19 cellular contexts compared by ENCODE assay signal in genomic region chr12:108678070-108678730, GRCh38. TPM values are rescaled to one million over a fixed set of nuclear protein-coding genes. Genes with fewer than 3 reads are reported as not detected.
DNase-seq lines count a peak whose midpoint lies in the region; ATAC-seq and TF ChIP-seq lines count a peak whose summit lies in the region.
"Had no signal": no experiment of that assay in that cellular context is flagged by ENCODE, and none has a peak within 500 bp of the region (broad histone marks: within the 10 kb centered on the region; RNA-seq: fewer than 3 reads in every experiment).

No MANE protein-coding gene starts in this region.

- H3F3A ChIP-seq in GM23338 (replicated peaks; ENCODE audit: low read depth), result no peaks in the 10 kb centered on the region
- peaks cover 31% of the 10 kb centered on the region for H3F3A ChIP-seq in MM.1S (ENCODE audit: insufficient read depth, low read length)
- no peaks in the 10 kb centered on the region for H3F3A ChIP-seq in PC-3 (ENCODE audit: low read length, unreplicated experiment)

- H3K27ac Mint-ChIP-seq in GM23338, result peak overlapping the region; percentile 39; the same call in 1 of the 2 replicates
- H3K27ac Mint-ChIP-seq in activated CD4-positive, alpha-beta T cell treated with anti-CD3 and anti-CD28 coated beads, Interleukin-2, amount 10 ng/mL, durations not matched to agents 7 days and 5 days, result no peak overlapping the region
- H3K27ac Mint-ChIP-seq: stimulated activated memory B cell treated with anti-CD40 and anti-IgM and Interleukin-4, amounts not matched to agents 10 μg/mL and 1 μg/mL and 100 μg/mL, for 72 hours; T-cell had no signal

- DNase-seq in GM23338 (ENCODE audit: low spot score), result no peak
- no peak for DNase-seq in MM.1S
- DNase-seq in esophagus muscularis mucosa (ENCODE audit: extremely low spot score), result peak; percentile 42
- DNase-seq in PC-3, result no peak
- DNase-seq in activated CD4-positive, alpha-beta T cell treated with anti-CD3 and anti-CD28 coated beads, Interleukin-2, amount 10 ng/mL, durations not matched to agents 7 days and 5 days, result no peak
- DNase-seq in HuH-7.5 (ENCODE audit: low spot score), result no peak
- DNase-seq: activated CD4-positive, alpha-beta T cell treated with anti-CD3 and anti-CD28 coated beads, Interleukin-2, amount 50 U/mL, for 1 hour; activated gamma-delta T cell treated with Interleukin-2 at 50 U/mL for 16 hours; BE2C; HCEC 1CT; NCI-H1417 treated with DMSO at 0.1 percent for 48 hours; NCI-H2171; SIG-M5; T-cell had no signal

- no peak for TF ChIP-seq EP300 in esophagus muscularis mucosa (IDR thresholded peaks at IDR 0.05)

- no peak overlapping the region for H3K4me3 Mint-ChIP-seq in GM23338
- H3K4me3 Mint-ChIP-seq in activated CD4-positive, alpha-beta T cell treated with anti-CD3 and anti-CD28 coated beads, Interleukin-2, amount 10 ng/mL, durations not matched to agents 7 days and 5 days, result no peak overlapping the region
- H3K4me3 Mint-ChIP-seq: stimulated activated memory B cell treated with anti-CD40 and anti-IgM and Interleukin-4, amounts not matched to agents 10 μg/mL and 1 μg/mL and 100 μg/mL, for 72 hours; T-cell had no signal

- H3K27ac ChIP-seq in GM23338 (ENCODE audit: low read depth) (no peak overlapping the region; the same call in 1 of the 2 replicates), MM.1S (ENCODE audit: low read length) (peak overlapping the region; percentile 94; the same call in 1 of the 2 replicates), esophagus muscularis mucosa (replicated peaks in 1 of 4) (peak overlapping the region; percentile 69 to 95 (median 94)), skeletal muscle tissue (ENCODE audit: low read depth, low read length) (peak overlapping the region; percentile 21), PC-3 (ENCODE audit: low read length) (no peak overlapping the region)
- H3K27ac ChIP-seq: thyroid gland had no signal

- no peak for TF ChIP-seq POLR2A in esophagus muscularis mucosa (IDR thresholded peaks at IDR 0.05; ENCODE audit: low read depth)

- H3K27me3 Mint-ChIP-seq in GM23338 (ENCODE audit: insufficient read depth, low read depth, poor library complexity), result no peaks in the 10 kb centered on the region
- H3K27me3 Mint-ChIP-seq in activated CD4-positive, alpha-beta T cell treated with anti-CD3 and anti-CD28 coated beads, Interleukin-2, amount 10 ng/mL, durations not matched to agents 7 days and 5 days, result no peaks in the 10 kb centered on the region
- H3K27me3 Mint-ChIP-seq: stimulated activated memory B cell treated with anti-CD40 and anti-IgM and Interleukin-4, amounts not matched to agents 10 μg/mL and 1 μg/mL and 100 μg/mL, for 72 hours; T-cell had no signal

- POLR2A ChIA-PET in PC-3 (lab: Charles Lee; ENCODE audit: unreplicated experiment), result no interaction called here
- POLR2A ChIA-PET in activated CD4-positive, alpha-beta T cell treated with anti-CD3 and anti-CD28 coated beads, Interleukin-2, amount 10 ng/mL, durations not matched to agents 7 days and 5 days (lab: Charles Lee), result no interaction called here

- TF ChIP-seq CTCF in GM23338 (conservative IDR thresholded peaks at IDR 0.05; ENCODE audit: low read depth in 2 of 2) (no peak), MM.1S (IDR thresholded peaks at IDR 0.05; ENCODE audit: low read length) (no peak), esophagus muscularis mucosa (IDR thresholded peaks at IDR 0.05) (no peak), PC-3 (conservative IDR thresholded peaks at IDR 0.05; ENCODE audit: low read depth, low read length) (no peak)

- H3K9me2 ChIP-seq in GM23338 (ENCODE audit: insufficient read depth) (no peaks in the 10 kb centered on the region), MM.1S (replicated peaks; ENCODE audit: insufficient read depth, low read length) (no peaks in the 10 kb centered on the region), PC-3 (replicated peaks; ENCODE audit: low read length) (no peaks in the 10 kb centered on the region)

- H3K9ac ChIP-seq in MM.1S (ENCODE audit: low read length), result no peak overlapping the region
- H3K9ac ChIP-seq in skeletal muscle tissue (ENCODE audit: low read depth in 1 of 3, low read length in 3 of 3), result no peak overlapping the region
- no peak overlapping the region for H3K9ac ChIP-seq in PC-3 (ENCODE audit: low read length)

- H4K20me1 ChIP-seq in GM23338 (replicated peaks; ENCODE audit: insufficient read depth), result no peaks in the 10 kb centered on the region
- H4K20me1 ChIP-seq in MM.1S (ENCODE audit: insufficient read depth, low read length), result no peaks in the 10 kb centered on the region
- H4K20me1 ChIP-seq in PC-3 (ENCODE audit: low read length), result peaks cover 11% of the 10 kb centered on the region

- H3K4me1 ChIP-seq in GM23338 (ENCODE audit: insufficient read depth) (0 out of 2 replicates have a peak, but pooled peaks cover 6% of the 10 kb centered on the region), MM.1S (ENCODE audit: low read length) (peaks cover 40% of the 10 kb centered on the region), esophagus muscularis mucosa (peaks cover 22 to 85% (median 75%) of the 10 kb centered on the region in 4 donors), skeletal muscle tissue (ENCODE audit: control insufficient read depth in 3 of 3, insufficient read depth in 3 of 3, low read length in 3 of 3) (peaks cover 5 to 15% (median 6%) of the 10 kb centered on the region in 3 donors), PC-3 (ENCODE audit: insufficient read depth, low read length) (no peaks in the 10 kb centered on the region)
- H3K4me1 ChIP-seq: thyroid gland had no signal

- H3K4me2 ChIP-seq in GM23338 (no peak overlapping the region), MM.1S (ENCODE audit: low read depth, low read length) (peak overlapping the region; percentile 15; the same call in 1 of the 2 replicates), PC-3 (ENCODE audit: low read length) (no peak overlapping the region)

- H3K4me1 Mint-ChIP-seq in GM23338, result peaks cover 2% of the 10 kb centered on the region; the same call in 2 of the 3 replicates
- peaks cover 19% of the 10 kb centered on the region for H3K4me1 Mint-ChIP-seq in activated CD4-positive, alpha-beta T cell treated with anti-CD3 and anti-CD28 coated beads, Interleukin-2, amount 10 ng/mL, durations not matched to agents 7 days and 5 days

- H2AFZ ChIP-seq in GM23338, result no peak overlapping the region
- H2AFZ ChIP-seq in MM.1S (ENCODE audit: low read length), result no peak overlapping the region
- H2AFZ ChIP-seq in PC-3 (ENCODE audit: low read length), result no peak overlapping the region

- no peak overlapping the region for H3K4me3 ChIP-seq in GM23338
- no peak overlapping the region for H3K4me3 ChIP-seq in MM.1S (ENCODE audit: low read length)
- H3K4me3 ChIP-seq in esophagus muscularis mucosa, result no peak overlapping the region
- H3K4me3 ChIP-seq in skeletal muscle tissue (ENCODE audit: low read length in 3 of 3), result no peak overlapping the region
- H3K4me3 ChIP-seq in PC-3 (ENCODE audit: low read length), result no peak overlapping the region
- H3K4me3 ChIP-seq: lung, thyroid gland had no signal

- H3K36me3 Mint-ChIP-seq in GM23338 (ENCODE audit: low read depth), result no peaks in the 10 kb centered on the region
- H3K36me3 Mint-ChIP-seq in activated CD4-positive, alpha-beta T cell treated with anti-CD3 and anti-CD28 coated beads, Interleukin-2, amount 10 ng/mL, durations not matched to agents 7 days and 5 days (ENCODE audit: low read depth), result peaks cover 14% of the 10 kb centered on the region

- BruUV-seq in PC-3 (replicated peaks; lab: Mats Ljungman, UMichigan), result no TSS peak

- no peaks in the 10 kb centered on the region for H3K27me3 ChIP-seq in GM23338 (ENCODE audit: insufficient read depth)
- H3K27me3 ChIP-seq in MM.1S (replicated peaks; ENCODE audit: insufficient read depth, low read length), result no peaks in the 10 kb centered on the region
- H3K27me3 ChIP-seq in esophagus muscularis mucosa, result no peaks in the 10 kb centered on the region
- H3K27me3 ChIP-seq in skeletal muscle tissue (ENCODE audit: control insufficient read depth in 3 of 3, insufficient read depth in 3 of 3, low read length in 3 of 3), result no peaks in the 10 kb centered on the region
- no peaks in the 10 kb centered on the region for H3K27me3 ChIP-seq in PC-3 (ENCODE audit: low read length)
- H3K27me3 ChIP-seq: BE2C, thyroid gland had no signal

- CTCF ChIA-PET in PC-3 (lab: Charles Lee), result no interaction called here
- CTCF ChIA-PET in activated CD4-positive, alpha-beta T cell treated with anti-CD3 and anti-CD28 coated beads, Interleukin-2, amount 10 ng/mL, durations not matched to agents 7 days and 5 days (lab: Charles Lee), result interaction anchor here (1.2 kb wide), 1 partner anchor 44 kb away, joined by 4 read pairs; the partner anchor contains the start of gene SELPLG

- H3K36me3 ChIP-seq in GM23338 (ENCODE audit: insufficient read depth), result no peaks in the 10 kb centered on the region
- peaks cover 10% of the 10 kb centered on the region; the same call in 1 of the 2 replicates for H3K36me3 ChIP-seq in MM.1S (replicated peaks; ENCODE audit: insufficient read depth, low read length)
- peaks cover 0 to 35% (median 16%) of the 10 kb centered on the region in 4 donors for H3K36me3 ChIP-seq in esophagus muscularis mucosa
- H3K36me3 ChIP-seq in skeletal muscle tissue (ENCODE audit: control insufficient read depth in 3 of 3, insufficient read depth in 3 of 3, low read length in 3 of 3), result peaks cover 2 to 8% (median 8%) of the 10 kb centered on the region in 3 donors
- H3K36me3 ChIP-seq in PC-3 (ENCODE audit: low read depth, low read length), result peaks cover 31% of the 10 kb centered on the region

- 75% methylated on average over 9 of the region's 9 CpGs for WGBS in esophagus muscularis mucosa

- no peak for ATAC-seq in GM23338
- no peak for ATAC-seq in PC-3
- ATAC-seq: HepG2; stimulated activated memory B cell treated with anti-CD40 and anti-IgM and Interleukin-4, amounts not matched to agents 10 μg/mL and 1 μg/mL and 100 μg/mL, for 72 hours; T-cell had no signal

- H3K9me3 ChIP-seq in MM.1S (replicated peaks; ENCODE audit: insufficient read depth, low read length) (no peaks in the 10 kb centered on the region), esophagus muscularis mucosa (no peaks in the 10 kb centered on the region), skeletal muscle tissue (ENCODE audit: control insufficient read depth in 3 of 3, low read length in 3 of 3) (no peaks in the 10 kb centered on the region), PC-3 (ENCODE audit: low read length) (no peaks in the 10 kb centered on the region)
- H3K9me3 ChIP-seq: BE2C, thyroid gland had no signal

- H3K9me3 Mint-ChIP-seq in GM23338, result no peaks in the 10 kb centered on the region
- H3K9me3 Mint-ChIP-seq in activated CD4-positive, alpha-beta T cell treated with anti-CD3 and anti-CD28 coated beads, Interleukin-2, amount 10 ng/mL, durations not matched to agents 7 days and 5 days, result no peaks in the 10 kb centered on the region
- H3K9me3 Mint-ChIP-seq: stimulated activated memory B cell treated with anti-CD40 and anti-IgM and Interleukin-4, amounts not matched to agents 10 μg/mL and 1 μg/mL and 100 μg/mL, for 72 hours; T-cell had no signal

- H3K79me2 ChIP-seq in GM23338 (replicated peaks; ENCODE audit: insufficient read depth), result peaks cover 46% of the 10 kb centered on the region
- peaks cover 84% of the 10 kb centered on the region for H3K79me2 ChIP-seq in MM.1S (ENCODE audit: low read length)
- peaks cover 76% of the 10 kb centered on the region for H3K79me2 ChIP-seq in PC-3 (ENCODE audit: low read length)

- intact Hi-C loops in esophagus muscularis mucosa (cut with DNase I), result no loop called here
- intact Hi-C loops in PC-3 (cut with micrococcal nuclease), result no loop called here

RNA-seq across cellular contexts. Expression of gene SELPLG, which starts 44.5 kb away (rescaled TPM):
- 0.56 TPM in 1 of 2 replicates, not detected in the other for total RNA-seq in GM23338 (2014; rRNA removed; shearing (Covaris generic))
- 0.16 TPM in 1 of 2 replicates, not detected in the other for polyA plus RNA-seq in GM23338 (2016; fragmentation: Nextera tagmentation; extraction: Ambion mirVana)
- total RNA-seq in esophagus muscularis mucosa (10 to 100 TPM in 2 of 4 donors, 1 to 10 TPM in 2; 7.2 to 15.7 (median 10.0) TPM), skeletal muscle tissue (3.7 TPM), PC-3 (2014; rRNA removed) (0.63 and 0.73 TPM in 2 replicates)
- 100 to 1,000 TPM; 207 to 214 TPM for total RNA-seq in activated CD4-positive, alpha-beta T cell treated with anti-CD3 and anti-CD28 coated beads, Interleukin-2, amount 10 ng/mL, durations not matched to agents 7 days and 5 days
- total RNA-seq: HepG2 had no signal

RNA-seq across cellular contexts. Expression of gene CORO1C, which starts 53.1 kb away (rescaled TPM):
- 78.2 and 89.5 TPM in 2 replicates for total RNA-seq in GM23338 (2014; rRNA removed; shearing (Covaris generic))
- polyA plus RNA-seq in GM23338 (2016; fragmentation: Nextera tagmentation; extraction: Ambion mirVana), result 53.3 and 59.2 TPM in 2 replicates
- 100 to 1,000 TPM; 221 to 441 (median 315) TPM for total RNA-seq in esophagus muscularis mucosa
- 154 TPM for total RNA-seq in skeletal muscle tissue
- total RNA-seq in PC-3 (2014; rRNA removed), result 159 and 179 TPM in 2 replicates
- 10 to 100 TPM; 38.5 to 41.3 TPM for total RNA-seq in activated CD4-positive, alpha-beta T cell treated with anti-CD3 and anti-CD28 coated beads, Interleukin-2, amount 10 ng/mL, durations not matched to agents 7 days and 5 days

Comparison
In these comparisons a context has a peak if more than half of its experiments do, and no peak if none do; other contexts are left out.
1. H3K27ac ChIP-seq: peak in MM.1S (single experiment), esophagus muscularis mucosa (4 of 4) and skeletal muscle tissue (single experiment); none in GM23338 (single experiment) and PC-3 (single experiment).
2. RNA of gene SELPLG, which starts 44.5 kb away (total RNA-seq): 207 to 214 TPM in activated CD4-positive, alpha-beta T cell treated with anti-CD3 and anti-CD28 coated beads, Interleukin-2, amount 10 ng/mL, durations not matched to agents 7 days and 5 days; 7.2 to 15.7 TPM in esophagus muscularis mucosa, 3.7 TPM in skeletal muscle tissue (single experiment), 0.63 to 0.73 TPM in PC-3 and 0.56 TPM in GM23338; every median in the first group is over 10 times any median in the second.